In genomic region chr1:8598783-8599182, GRCh38 we compare ENCODE assay signal across 9 cellular contexts.
DNase-seq lines count a peak whose midpoint lies in the region; ATAC-seq and TF ChIP-seq lines count a peak whose summit lies in the region.
"Had no signal": no experiment of that assay in that cellular context is flagged by ENCODE, and none has a peak within 500 bp of the region (broad histone marks: within the 10 kb centered on the region; RNA-seq: fewer than 3 reads in every experiment).

No MANE protein-coding gene starts in this region.

- H3K4me1 ChIP-seq in endodermal cell (ENCODE audit: control insufficient read depth, insufficient read depth, low read length) = peaks cover 13% of the 10 kb centered on the region
- peaks cover 2 to 73% (median 43%) of the 10 kb centered on the region in 6 donors for H3K4me1 ChIP-seq in spleen
- H3K4me1 ChIP-seq: SJCRH30 had no signal

- ATAC-seq in HG03196 (IDR thresholded peaks at IDR 0.05; ENCODE audit: unreplicated experiment) = no peak
- ATAC-seq in GM18873 (IDR thresholded peaks at IDR 0.05; ENCODE audit: low FRiP score, unreplicated experiment) = no peak

- H3K27ac ChIP-seq in endodermal cell (ENCODE audit: low read depth, low read length) (peak overlapping the region; percentile 32), spleen (peak overlapping the region in 5 of 8 donors; percentile 18 to 52 (median 28))
- H3K27ac ChIP-seq: SJCRH30 had no signal

- peak; percentile 38 for DNase-seq in NCI-H69 (lab: John Stamatoyannopoulos, UW)
- no peak for DNase-seq in endodermal cell
- peak; percentile 14 to 20 for DNase-seq in lung microvascular endothelial cell (ENCODE audit: low read depth in 2 of 2)
- DNase-seq in spleen = no peak
- DNase-seq in NCI-H1436 treated with DMSO at 0.1 percent for 48 hours (lab: John Stamatoyannopoulos, UW) = no peak
- no peak for DNase-seq in inferior parietal cortex (ENCODE audit: extremely low spot score)
- DNase-seq: SJCRH30 had no signal

- no peak overlapping the region for H3K4me3 Mint-ChIP-seq in endodermal cell

- no peak overlapping the region for H3K9ac ChIP-seq in endodermal cell (ENCODE audit: extremely low read depth, low read length, poor library complexity, severe bottlenecking)

- TF ChIP-seq CTCF in endodermal cell (conservative IDR thresholded peaks at IDR 0.05) (no peak), spleen (IDR thresholded peaks at IDR 0.05 in 8 of 11, conservative IDR thresholded peaks at IDR 0.05 in 3 of 11) (no peak)

- H3K4me1 Mint-ChIP-seq in endodermal cell = peaks cover 39% of the 10 kb centered on the region

- peak overlapping the region; percentile 69 for H3K27ac Mint-ChIP-seq in endodermal cell

- H3K27me3 ChIP-seq in endodermal cell (ENCODE audit: control insufficient read depth, insufficient read depth, low read length, poor library complexity, severe bottlenecking) (no peaks in the 10 kb centered on the region), spleen (replicated peaks in 1 of 7) (no peaks in the 10 kb centered on the region)
- H3K27me3 ChIP-seq: SJCRH30 had no signal

- no peak for TF ChIP-seq POLR2A in spleen (IDR thresholded peaks at IDR 0.05)

- H3K4me3 ChIP-seq in endodermal cell (ENCODE audit: low read length) (no peak overlapping the region), spleen (no peak overlapping the region)
- H3K4me3 ChIP-seq: SJCRH30 had no signal

- WGBS in endodermal cell (ENCODE audit: insufficient coverage in 1 of 2, insufficient read length in 1 of 2), 2 experiments = 80 to 83% methylated on average over 4 of the region's 4 CpGs
- 71 to 85% (median 77%) methylated on average over 4 of the region's 4 CpGs for WGBS in spleen, 5 donors

- peaks cover 2% of the 10 kb centered on the region for H3K9me3 Mint-ChIP-seq in endodermal cell

- intact Hi-C loops in spleen (cut with DNase I; ENCODE audit: low total_unique reads) = no loop called here

- peaks cover 21% of the 10 kb centered on the region for H3K36me3 Mint-ChIP-seq in endodermal cell (ENCODE audit: low read depth)

- H3K36me3 ChIP-seq in endodermal cell (ENCODE audit: control insufficient read depth, insufficient read depth, low read length) (peaks cover 47% of the 10 kb centered on the region), spleen (peaks cover 0 to 8% (median 0%) of the 10 kb centered on the region in 6 donors)

- H3K9me3 ChIP-seq in endodermal cell (ENCODE audit: control insufficient read depth, low read length) (peaks cover 6% of the 10 kb centered on the region), spleen (no peaks in the 10 kb centered on the region)
- H3K9me3 ChIP-seq: SJCRH30 had no signal

- no peaks in the 10 kb centered on the region for H3K27me3 Mint-ChIP-seq in endodermal cell (ENCODE audit: insufficient read depth)

Comparison
In these comparisons a context has a peak if more than half of its experiments do, and no peak if none do; other contexts are left out.
1. DNase-seq: peak in NCI-H69 (single experiment) and lung microvascular endothelial cell (2 of 2); none in endodermal cell (single experiment), spleen (single experiment), NCI-H1436 treated with DMSO at 0.1 percent for 48 hours (single experiment) and inferior parietal cortex (single experiment).